Comparison of ENCODE assay signal across 25 cellular contexts in the genomic region with DNA sequence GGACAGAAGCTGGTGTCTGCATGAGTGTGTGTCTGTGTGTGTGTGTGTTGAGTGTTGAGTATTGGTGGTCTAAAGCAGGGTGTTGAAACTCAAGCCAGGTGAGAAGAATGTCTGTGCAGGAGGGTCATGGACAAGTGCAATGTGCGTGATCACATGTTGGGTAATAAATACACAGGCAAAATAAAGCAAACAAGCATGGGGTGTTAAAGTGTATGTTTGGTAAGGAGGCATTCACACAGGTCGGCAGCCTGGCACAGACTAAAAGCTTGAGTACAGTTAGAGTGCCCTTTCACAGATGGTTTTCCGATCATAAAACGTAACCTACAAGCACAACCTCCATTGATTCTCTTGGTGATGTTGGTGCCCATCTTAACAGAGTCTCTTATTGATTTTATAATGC.
"Had no signal": no experiment of that assay in that cellular context is flagged by ENCODE, and none has a peak within 500 bp of the region (broad histone marks: within the 10 kb centered on the region; RNA-seq: fewer than 3 reads in every experiment).

No MANE protein-coding gene starts in this region.

- DNase-seq: activated CD4-positive, alpha-beta memory T cell treated with anti-CD3 and anti-CD28 coated beads for 36 hours; activated CD4-positive, alpha-beta T cell treated with anti-CD3 and anti-CD28 coated beads, Interleukin-2, amount 10 ng/mL, durations not matched to agents 7 days and 5 days; activated CD4-positive, CD25-positive, alpha-beta regulatory T cell; activated gamma-delta T cell; activated naive CD4-positive, alpha-beta T cell treated with anti-CD3 and anti-CD28 coated beads for 36 hours; activated T-cell treated with anti-CD3 and anti-CD28 coated beads for 4 hours; activated T-cell treated with anti-CD3 and anti-CD28 coated beads, Interleukin-2, amount 50 U/mL, for 48 hours; amygdala; Kasumi-1; NCI-H1417 treated with DMSO at 0.1 percent for 48 hours; NCI-H1694; NCI-H2029; NCI-H2171 treated with DMSO at 0.1 percent for 48 hours; NCI-H226; NCI-H510A treated with DMSO at 0.1 percent for 48 hours; NCI-H774; NK-92 treated with Interleukin-12 subunit alpha and Interleukin-12 subunit beta, amount 100 ng/mL, for 24 hours; OCI-M1; RPMI8226; T-helper 1 cell had no signal

- ATAC-seq: activated T-helper 17 cell treated with anti-CD3 and anti-CD28 coated beads, Interleukin-2, amount 50 U/mL, for 72 hours; Panc1; Right ventricle myocardium inferior had no signal

- H3K27ac ChIP-seq: SK-N-MC, VCaP had no signal
